ENCODE assay signal across 8 cellular contexts in genomic region chr6:107847844-107848802, GRCh38. TPM values are rescaled to one million over a fixed set of nuclear protein-coding genes. Genes with fewer than 3 reads are reported as not detected.
DNase-seq lines count a peak whose midpoint lies in the region; ATAC-seq and TF ChIP-seq lines count a peak whose summit lies in the region.

No MANE protein-coding gene starts in this region.

- peak overlapping the region; percentile 62 for H3K4me3 ChIP-seq in CD8-positive, alpha-beta T cell (ENCODE audit: low read depth, low read length)

- no peaks in the 10 kb centered on the region for H3K9me3 ChIP-seq in CD8-positive, alpha-beta T cell (ENCODE audit: low read length)

- CTCF ChIA-PET in CD8-positive, alpha-beta T cell (lab: Charles Lee) = interaction anchor here (0.5 to 7.5 kb wide), 60 partner anchors 12 to 272 kb away, joined by 3 to 246 read pairs (median 7); partner anchors contain the start of gene SCML4
- CTCF ChIA-PET in activated naive CD4-positive, alpha-beta T cell treated with anti-CD3 and anti-CD28 coated beads for 36 hours (lab: Charles Lee) = interaction anchor here (0.5 to 4.6 kb wide), 59 partner anchors 8 to 530 kb away, joined by 3 to 89 read pairs (median 5); partner anchors contain the start of gene SCML4

- H3K27ac ChIP-seq in CD8-positive, alpha-beta T cell (ENCODE audit: low read depth, low read length) = no peak overlapping the region

- peaks cover 14% of the 10 kb centered on the region for H3K4me1 ChIP-seq in CD8-positive, alpha-beta T cell (ENCODE audit: insufficient read depth, low read length)

- H3K4me3 Mint-ChIP-seq in CD8-positive, alpha-beta T cell = peak overlapping the region; percentile 82
- H3K4me3 Mint-ChIP-seq in activated naive CD4-positive, alpha-beta T cell treated with anti-CD3 and anti-CD28 coated beads for 36 hours = peak overlapping the region; percentile 76

- POLR2A ChIA-PET in CD8-positive, alpha-beta T cell (lab: Charles Lee) = interaction anchor here (0.7 to 3.6 kb wide), 12 partner anchors 20 to 150 kb away, joined by 3 to 38 read pairs (median 4); partner anchors contain the start of gene SCML4

- no peaks in the 10 kb centered on the region for H3K36me3 ChIP-seq in CD8-positive, alpha-beta T cell (ENCODE audit: insufficient read depth, low read length)

- ATAC-seq in CD8-positive, alpha-beta T cell = peak; percentile 89
- ATAC-seq in GM21515 (IDR thresholded peaks at IDR 0.05; ENCODE audit: unreplicated experiment) (peak; percentile 56), omental fat pad (ENCODE audit: low FRiP score) (peak; percentile 98)

- H3K36me3 Mint-ChIP-seq in CD8-positive, alpha-beta T cell = no peaks in the 10 kb centered on the region
- no peaks in the 10 kb centered on the region for H3K36me3 Mint-ChIP-seq in activated naive CD4-positive, alpha-beta T cell treated with anti-CD3 and anti-CD28 coated beads for 36 hours (ENCODE audit: low read depth)

- DNase-seq in CD8-positive, alpha-beta T cell = peak; percentile 62 to 93 (median 79)
- DNase-seq in LoVo (ENCODE audit: low spot score) (peak; percentile 83), SK-N-DZ (ENCODE audit: low spot score) (peak; percentile 86), globus pallidus (ENCODE audit: low spot score) (peak; percentile 67), omental fat pad (ENCODE audit: low spot score) (peak; percentile 62), superior temporal gyrus (ENCODE audit: extremely low spot score) (peak; percentile 88)
- DNase-seq in activated naive CD4-positive, alpha-beta T cell treated with anti-CD3 and anti-CD28 coated beads for 36 hours = peak; percentile 86

- intact Hi-C loops in CD8-positive, alpha-beta T cell (cut with DNase I, micrococcal nuclease) = loop anchor here (1.0 to 2.0 kb wide), 6 partner anchors 17 to 173 kb away; partner anchors contain the start of gene SCML4 (in 1 of the 2)
- intact Hi-C loops in activated naive CD4-positive, alpha-beta T cell treated with anti-CD3 and anti-CD28 coated beads for 36 hours (cut with micrococcal nuclease) = loop anchor here (1.0 to 2.0 kb wide), 6 partner anchors 19 to 173 kb away; partner anchors contain the start of gene SCML4

- H3K27ac Mint-ChIP-seq in CD8-positive, alpha-beta T cell = peak overlapping the region; percentile 85
- H3K27ac Mint-ChIP-seq in activated naive CD4-positive, alpha-beta T cell treated with anti-CD3 and anti-CD28 coated beads for 36 hours = peak overlapping the region; percentile 67

- peaks cover 24% of the 10 kb centered on the region for H3K4me1 Mint-ChIP-seq in CD8-positive, alpha-beta T cell (ENCODE audit: low read depth)
- peaks cover 21% of the 10 kb centered on the region for H3K4me1 Mint-ChIP-seq in activated naive CD4-positive, alpha-beta T cell treated with anti-CD3 and anti-CD28 coated beads for 36 hours (ENCODE audit: low read depth)

- peak; percentile 97 for TF ChIP-seq CTCF in CD8-positive, alpha-beta T cell (IDR thresholded peaks at IDR 0.05)
- TF ChIP-seq CTCF in omental fat pad (IDR thresholded peaks at IDR 0.05) = peak in 2 of 3 donors; percentile 29 to 95

- no peaks in the 10 kb centered on the region for H3K9me3 Mint-ChIP-seq in CD8-positive, alpha-beta T cell
- H3K9me3 Mint-ChIP-seq in activated naive CD4-positive, alpha-beta T cell treated with anti-CD3 and anti-CD28 coated beads for 36 hours = no peaks in the 10 kb centered on the region

- no peaks in the 10 kb centered on the region for H3K27me3 Mint-ChIP-seq in CD8-positive, alpha-beta T cell (ENCODE audit: low read depth)
- H3K27me3 Mint-ChIP-seq in activated naive CD4-positive, alpha-beta T cell treated with anti-CD3 and anti-CD28 coated beads for 36 hours (ENCODE audit: low read depth) = no peaks in the 10 kb centered on the region

- no peaks in the 10 kb centered on the region for H3K27me3 ChIP-seq in CD8-positive, alpha-beta T cell (ENCODE audit: insufficient read depth, low read length)

RNA-seq across cellular contexts. Expression of gene SCML4, which starts 24.0 kb away (rescaled TPM):
- 10 to 100 TPM; 34.7 to 36.7 TPM for total RNA-seq in CD8-positive, alpha-beta T cell
- 1.0 TPM in 1 of 2 replicates, not detected in the other for polyA plus RNA-seq in SK-N-DZ (2014; cell fraction: cytosol; rRNA removed)
- polyA plus RNA-seq in SK-N-DZ (2014; cell fraction: nucleus; rRNA removed) = 0.11 and 0.51 TPM in 2 replicates
- total RNA-seq in activated naive CD4-positive, alpha-beta T cell treated with anti-CD3 and anti-CD28 coated beads for 36 hours = 10 to 100 TPM in 1 of 2 experiments, 1 to 10 TPM in 1; 9.1 to 10.7 TPM
- total RNA-seq in omental fat pad = 1 to 10 TPM; 1.4 to 3.3 (median 2.2) TPM
